In genomic region chr11:128232588-128232987, GRCh38 we compare ENCODE assay signal across 15 cellular contexts.
DNase-seq lines count a peak whose midpoint lies in the region; ATAC-seq and TF ChIP-seq lines count a peak whose summit lies in the region.
"Had no signal": no experiment of that assay in that cellular context is flagged by ENCODE, and none has a peak within 500 bp of the region (broad histone marks: within the 10 kb centered on the region; RNA-seq: fewer than 3 reads in every experiment).

No MANE protein-coding gene starts in this region.

- H3K4me3 ChIP-seq in brain microvascular endothelial cell (ENCODE audit: low read depth, low read length): no peak overlapping the region
- H3K4me3 ChIP-seq: BLaER1 treated with 17β-estradiol and CSF1 and Interleukin-3, amounts not matched to agents 10 nM and 100 nM; hepatocyte; tibial nerve had no signal

- in situ Hi-C loops in brain microvascular endothelial cell (cut with HindIII; ENCODE audit: low pct_ligation_motif_present, low sequenced_read_pairs): no loop called here

- no peak for ATAC-seq in GM21786 (IDR thresholded peaks at IDR 0.05; ENCODE audit: unreplicated experiment)
- ATAC-seq: naive thymus-derived CD8-positive, alpha-beta T cell had no signal

- peak; percentile 81 for DNase-seq in activated CD4-positive, alpha-beta T cell treated with anti-CD3 and anti-CD28 coated beads for 48 hours
- DNase-seq in activated CD4-positive, alpha-beta T cell treated with anti-CD3 and anti-CD28 coated beads, Interleukin-2, amount 50 U/mL, for 1 hour: no peak
- peak; percentile 81 for DNase-seq in activated T-cell treated with anti-CD3 and anti-CD28 coated beads, Interleukin-2, amount 50 U/mL, for 48 hours
- peak; percentile 51 to 61 (median 57) for DNase-seq in stimulated activated CD4-positive, alpha-beta T cell treated with anti-CD3 and anti-CD28 coated beads, Interleukin-12 subunit alpha, Interleukin-12 subunit beta, amount 100 ng/mL, for 48 hours (ENCODE audit: low read depth in 2 of 3, low spot score in 1 of 3)
- DNase-seq in stimulated activated CD8-positive, alpha-beta memory T cell treated with anti-CD3 and anti-CD28 coated beads, Interleukin-4, amount 100 ng/mL, for 48 hours: peak; percentile 80
- DNase-seq in brain microvascular endothelial cell (no peak), NCI-H128 (lab: John Stamatoyannopoulos, UW; ENCODE audit: unreplicated experiment) (no peak)
- DNase-seq: GF-D8; naive thymus-derived CD8-positive, alpha-beta T cell; NCI-H1694; NCI-H446 had no signal

- H3K27me3 ChIP-seq in brain microvascular endothelial cell (replicated peaks): no peaks in the 10 kb centered on the region
- H3K27me3 ChIP-seq: BLaER1 treated with 17β-estradiol and CSF1 and Interleukin-3, amounts not matched to agents 10 nM and 100 nM; hepatocyte; tibial nerve had no signal

- no peaks in the 10 kb centered on the region for H3K36me3 ChIP-seq in brain microvascular endothelial cell (replicated peaks)
- H3K36me3 ChIP-seq: BLaER1 treated with 17β-estradiol and CSF1 and Interleukin-3, amounts not matched to agents 10 nM and 100 nM; tibial nerve had no signal

- H3K27ac ChIP-seq in brain microvascular endothelial cell: no peak overlapping the region
- H3K27ac ChIP-seq: BLaER1 treated with 17β-estradiol and CSF1 and Interleukin-3, amounts not matched to agents 10 nM and 100 nM; hepatocyte; tibial nerve had no signal

- no peak for TF ChIP-seq CTCF in brain microvascular endothelial cell (IDR thresholded peaks at IDR 0.05; ENCODE audit: low read depth, low read length, missing control alignments)

Comparison
In these comparisons a context has a peak if more than half of its experiments do, and no peak if none do; other contexts are left out.
1. DNase-seq: peak in activated CD4-positive, alpha-beta T cell treated with anti-CD3 and anti-CD28 coated beads for 48 hours (single experiment), activated T-cell treated with anti-CD3 and anti-CD28 coated beads, Interleukin-2, amount 50 U/mL, for 48 hours (2 of 2), stimulated activated CD4-positive, alpha-beta T cell treated with anti-CD3 and anti-CD28 coated beads, Interleukin-12 subunit alpha, Interleukin-12 subunit beta, amount 100 ng/mL, for 48 hours (3 of 3) and stimulated activated CD8-positive, alpha-beta memory T cell treated with anti-CD3 and anti-CD28 coated beads, Interleukin-4, amount 100 ng/mL, for 48 hours (single experiment); none in activated CD4-positive, alpha-beta T cell treated with anti-CD3 and anti-CD28 coated beads, Interleukin-2, amount 50 U/mL, for 1 hour (single experiment), brain microvascular endothelial cell (single experiment) and NCI-H128 (single experiment).